8 cellular contexts compared by ENCODE assay signal in genomic region chr15:65583701-65584100, GRCh38. TPM values are rescaled to one million over a fixed set of nuclear protein-coding genes. Genes with fewer than 3 reads are reported as not detected.
DNase-seq lines count a peak whose midpoint lies in the region; ATAC-seq and TF ChIP-seq lines count a peak whose summit lies in the region.

No MANE protein-coding gene starts in this region.

- TF ChIP-seq CTCF in GM12865 (IDR thresholded peaks at IDR 0.05; ENCODE audit: insufficient read depth, low read depth, low read length, missing control alignments) = no peak
- no peak for TF ChIP-seq CTCF in neural progenitor cell (IDR thresholded peaks at IDR 0.05)

- ATAC-seq in HG02763 (IDR thresholded peaks at IDR 0.05; ENCODE audit: unreplicated experiment) = no peak

- no peaks in the 10 kb centered on the region for H3K79me2 ChIP-seq in neural progenitor cell (ENCODE audit: low read depth)

- peak overlapping the region; percentile 98 for H3K27ac Mint-ChIP-seq in neural progenitor cell

- no peaks in the 10 kb centered on the region for H3K27me3 Mint-ChIP-seq in neural progenitor cell (ENCODE audit: insufficient read depth, low read depth)

- H3K4me1 ChIP-seq in adipocyte (ENCODE audit: control insufficient read depth, insufficient read depth, low read length) (peaks cover 9% of the 10 kb centered on the region), neural progenitor cell (peaks cover 7% of the 10 kb centered on the region)

- H3K9me3 ChIP-seq in adipocyte (ENCODE audit: control insufficient read depth, low read length) (no peaks in the 10 kb centered on the region), neural progenitor cell (ENCODE audit: low read depth) (no peaks in the 10 kb centered on the region)

- peak overlapping the region; percentile 72 for H3K4me3 Mint-ChIP-seq in neural progenitor cell

- peaks cover 54% of the 10 kb centered on the region for H3K4me1 Mint-ChIP-seq in neural progenitor cell

- H3K27ac ChIP-seq in neural progenitor cell = no peak overlapping the region

- H3F3A ChIP-seq in neural progenitor cell (ENCODE audit: low read depth) = peaks cover 22% of the 10 kb centered on the region

- peaks cover 5% of the 10 kb centered on the region for H4K20me1 ChIP-seq in neural progenitor cell (ENCODE audit: low read depth)

- peak overlapping the region; percentile 3; the same call in 1 of the 2 replicates for H3K4me3 ChIP-seq in GM12865 (ENCODE audit: low read depth, low read length)
- H3K4me3 ChIP-seq in adipocyte (ENCODE audit: low read length) = no peak overlapping the region
- H3K4me3 ChIP-seq in neural progenitor cell = no peak overlapping the region

- DNase-seq in GM12865 (ENCODE audit: low read depth) (peak; percentile 80), NCI-H1105 (lab: John Stamatoyannopoulos, UW) (peak; percentile 18), adipocyte (ENCODE audit: low read depth) (peak; percentile 30), neural progenitor cell (ENCODE audit: low spot score) (peak; percentile 19), dedifferentiated amniotic fluid mesenchymal stem cell (ENCODE audit: extremely low spot score) (no peak), NCI-H1930 (lab: John Stamatoyannopoulos, UW) (no peak), AG20443 (ENCODE audit: low spot score) (no peak)

- H3K36me3 ChIP-seq in adipocyte (ENCODE audit: control insufficient read depth, insufficient read depth, low read length, severe bottlenecking) = peaks cover 83% of the 10 kb centered on the region
- H3K36me3 ChIP-seq in neural progenitor cell = no peaks in the 10 kb centered on the region

- H3K9ac ChIP-seq in adipocyte (ENCODE audit: low read length) (no peak overlapping the region), neural progenitor cell (no peak overlapping the region)

- no peak overlapping the region for H3K4me2 ChIP-seq in neural progenitor cell

- H3K27me3 ChIP-seq in adipocyte (replicated peaks; ENCODE audit: control insufficient read depth, insufficient read depth, low read length) (no peaks in the 10 kb centered on the region), neural progenitor cell (no peaks in the 10 kb centered on the region)

- H2AFZ ChIP-seq in neural progenitor cell (replicated peaks) = no peak overlapping the region

- peaks cover 25% of the 10 kb centered on the region for H3K36me3 Mint-ChIP-seq in neural progenitor cell

- no peaks in the 10 kb centered on the region for H3K9me3 Mint-ChIP-seq in neural progenitor cell

RNA-seq across cellular contexts. Expression of gene INTS14, which starts 27.2 kb away (rescaled TPM):
- total RNA-seq in neural progenitor cell (ENCODE audit: low replicate concordance) = 40.2 and 54.2 TPM in 2 replicates

RNA-seq across cellular contexts. Expression of gene SLC24A1, which starts 38.0 kb away (rescaled TPM):
- total RNA-seq in neural progenitor cell (ENCODE audit: low replicate concordance) = 6.0 and 10.6 TPM in 2 replicates

RNA-seq across cellular contexts. Expression of gene HACD3, which starts 53.4 kb away (rescaled TPM):
- total RNA-seq in neural progenitor cell (ENCODE audit: low replicate concordance) = 209 and 271 TPM in 2 replicates

Comparison
In these comparisons a context has a peak if more than half of its experiments do, and no peak if none do; other contexts are left out.
1. DNase-seq: peak in GM12865 (single experiment), NCI-H1105 (single experiment), adipocyte (single experiment) and neural progenitor cell (single experiment); none in dedifferentiated amniotic fluid mesenchymal stem cell (single experiment), NCI-H1930 (0 of 2) and AG20443 (single experiment).